In the genomic region with DNA sequence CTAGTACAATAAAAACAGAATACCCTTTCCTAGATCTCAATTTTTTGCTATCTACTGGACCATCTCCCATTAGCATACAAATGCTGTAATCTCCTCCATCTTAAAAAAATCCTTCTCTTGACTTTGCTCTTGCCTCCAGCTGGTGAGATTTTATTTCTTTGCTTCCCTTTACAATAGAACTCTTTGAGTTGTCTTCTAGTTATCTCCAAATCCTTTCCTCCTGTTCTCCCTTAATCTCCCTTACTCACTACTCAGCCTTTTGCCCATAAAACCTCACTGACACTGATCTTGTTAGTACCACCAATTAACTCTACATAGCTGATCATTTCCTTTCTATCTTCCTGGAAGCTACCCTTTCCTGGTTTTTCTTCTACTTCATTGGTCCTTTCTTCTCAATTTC, we compare ENCODE assay signal across 21 cellular contexts.
DNase-seq lines count a peak whose midpoint lies in the region; ATAC-seq and TF ChIP-seq lines count a peak whose summit lies in the region.
"Had no signal": no experiment of that assay in that cellular context is flagged by ENCODE, and none has a peak within 500 bp of the region (broad histone marks: within the 10 kb centered on the region; RNA-seq: fewer than 3 reads in every experiment).

No MANE protein-coding gene starts in this region.

- no peaks in the 10 kb centered on the region for H3K27me3 ChIP-seq in GM23338 (ENCODE audit: insufficient read depth)
- H3K27me3 ChIP-seq in MM.1S (replicated peaks; ENCODE audit: insufficient read depth, low read length): no peaks in the 10 kb centered on the region
- H3K27me3 ChIP-seq: MG63, SJSA1 had no signal

- H2AFZ ChIP-seq in GM23338 (no peak overlapping the region), MM.1S (ENCODE audit: low read length) (no peak overlapping the region)

- H3K36me3 Mint-ChIP-seq in GM23338 (ENCODE audit: low read depth) (peaks cover 28% of the 10 kb centered on the region), brain (peaks cover 63% of the 10 kb centered on the region)

- H3K9me2 ChIP-seq in GM23338 (ENCODE audit: insufficient read depth) (no peaks in the 10 kb centered on the region), MM.1S (replicated peaks; ENCODE audit: insufficient read depth, low read length) (no peaks in the 10 kb centered on the region)

- no peak overlapping the region for H3K9ac ChIP-seq in MM.1S (ENCODE audit: low read length)

- intact Hi-C loops in Right ventricle myocardium inferior (cut with DNase I) (loop anchor here (10.0 kb wide), 1 partner anchor 45 kb away; no protein-coding TSS in a partner anchor), cardiac septum (cut with DNase I) (no loop called here)

- ATAC-seq in GM23338 (no peak), Right ventricle myocardium inferior (no peak)
- ATAC-seq: T-cell had no signal

- TF ChIP-seq CTCF in GM23338 (conservative IDR thresholded peaks at IDR 0.05; ENCODE audit: low read depth in 2 of 2): no peak
- no peak for TF ChIP-seq CTCF in brain (conservative IDR thresholded peaks at IDR 0.05)
- no peak for TF ChIP-seq CTCF in retinal pigment epithelial cell (conservative IDR thresholded peaks at IDR 0.05; ENCODE audit: low read depth, low read length)
- no peak for TF ChIP-seq CTCF in MM.1S (IDR thresholded peaks at IDR 0.05; ENCODE audit: low read length)

- H3F3A ChIP-seq in GM23338 (replicated peaks; ENCODE audit: low read depth) (no peaks in the 10 kb centered on the region), MM.1S (ENCODE audit: insufficient read depth, low read length) (no peaks in the 10 kb centered on the region)

- DNase-seq in GM23338 (ENCODE audit: low spot score): no peak
- DNase-seq in NCI-H82 (lab: John Stamatoyannopoulos, UW): peak; percentile 94
- DNase-seq in retinal pigment epithelial cell (ENCODE audit: low read depth): peak; percentile 69
- no peak for DNase-seq in Right ventricle myocardium inferior (ENCODE audit: missing footprints)
- no peak for DNase-seq in cardiac septum (ENCODE audit: low spot score)
- DNase-seq in MM.1S: no peak
- DNase-seq: ACHN, C1 segment of cervical spinal cord, DMS79 treated with DMSO at 0.1 percent for 48 hours, IMR-90, Karpas-422, MG63, NCI-H1092 treated with DMSO at 0.1 percent for 48 hours, NCI-H2081, NCI-H2171 treated with DMSO at 0.1 percent for 48 hours, NCI-H446, NCI-H526 treated with DMSO at 0.1 percent for 48 hours, T-cell had no signal

- peak overlapping the region; percentile 1; the same call in 1 of the 2 replicates for H3K27ac Mint-ChIP-seq in GM23338
- peak overlapping the region in 3 of 5 experiments; percentile 1 to 49 (median 41) for H3K27ac Mint-ChIP-seq in brain
- H3K27ac Mint-ChIP-seq: T-cell had no signal

- H3K4me1 ChIP-seq in GM23338 (ENCODE audit: insufficient read depth) (peaks cover 10% of the 10 kb centered on the region; the same call in 1 of the 2 replicates), MM.1S (ENCODE audit: low read length) (no peaks in the 10 kb centered on the region)
- H3K4me1 ChIP-seq: SJSA1 had no signal

- H3K4me1 Mint-ChIP-seq in GM23338 (peaks cover 12% of the 10 kb centered on the region), brain (peaks cover 52% of the 10 kb centered on the region)
- H3K4me1 Mint-ChIP-seq: T-cell had no signal

- H4K20me1 ChIP-seq in GM23338 (replicated peaks; ENCODE audit: insufficient read depth) (no peaks in the 10 kb centered on the region), MM.1S (ENCODE audit: insufficient read depth, low read length) (no peaks in the 10 kb centered on the region)

- H3K36me3 ChIP-seq in GM23338 (ENCODE audit: insufficient read depth) (peaks cover 25% of the 10 kb centered on the region), MM.1S (replicated peaks; ENCODE audit: insufficient read depth, low read length) (no peaks in the 10 kb centered on the region)

- H3K79me2 ChIP-seq in GM23338 (replicated peaks; ENCODE audit: insufficient read depth): no peaks in the 10 kb centered on the region
- no peaks in the 10 kb centered on the region for H3K79me2 ChIP-seq in MM.1S (ENCODE audit: low read length)

- H3K4me3 Mint-ChIP-seq in GM23338 (no peak overlapping the region), brain (no peak overlapping the region)
- H3K4me3 Mint-ChIP-seq: T-cell had no signal

- H3K27ac ChIP-seq in GM23338 (ENCODE audit: low read depth) (no peak overlapping the region), MM.1S (ENCODE audit: low read length) (no peak overlapping the region)
- H3K27ac ChIP-seq: HL-60, SJSA1 had no signal

- H3K9me3 ChIP-seq in MM.1S (replicated peaks; ENCODE audit: insufficient read depth, low read length): no peaks in the 10 kb centered on the region
- H3K9me3 ChIP-seq: MG63, SJSA1 had no signal

- H3K4me2 ChIP-seq in GM23338: no peak overlapping the region
- H3K4me2 ChIP-seq in MM.1S (ENCODE audit: low read depth, low read length): no peak overlapping the region

- H3K27me3 Mint-ChIP-seq in GM23338 (ENCODE audit: insufficient read depth, low read depth, poor library complexity) (peaks cover 2% of the 10 kb centered on the region), brain (no peaks in the 10 kb centered on the region)
- H3K27me3 Mint-ChIP-seq: T-cell had no signal

- H3K4me3 ChIP-seq in GM23338 (no peak overlapping the region), retinal pigment epithelial cell (ENCODE audit: low read length) (no peak overlapping the region), MM.1S (ENCODE audit: low read length) (no peak overlapping the region)
- H3K4me3 ChIP-seq: MG63, SJSA1 had no signal

- H3K9me3 Mint-ChIP-seq in GM23338 (no peaks in the 10 kb centered on the region), brain (no peaks in the 10 kb centered on the region)
- H3K9me3 Mint-ChIP-seq: T-cell had no signal

TF ChIP-seq in GM23338, 12 proteins besides CTCF, POLR2A, EP300 and RAD21 (continues in another document):
- TF ChIP-seq ETS1 (IDR thresholded peaks at IDR 0.05) (no peak), ZNF114 (CRISPR knock-in tag; IDR thresholded peaks at IDR 0.05) (no peak), ZNF331 (CRISPR knock-in tag; IDR thresholded peaks at IDR 0.05; ENCODE audit: low read depth) (no peak)

Comparison
In these comparisons a context has a peak if more than half of its experiments do, and no peak if none do; other contexts are left out.
1. DNase-seq: peak in NCI-H82 (single experiment) and retinal pigment epithelial cell (single experiment); none in GM23338 (single experiment), Right ventricle myocardium inferior (single experiment), cardiac septum (single experiment) and MM.1S (single experiment).